ENCODE assay signal across 12 cellular contexts in genomic region chr10:28806951-28807759, GRCh38.
DNase-seq lines count a peak whose midpoint lies in the region; ATAC-seq and TF ChIP-seq lines count a peak whose summit lies in the region.
"Had no signal": no experiment of that assay in that cellular context is flagged by ENCODE, and none has a peak within 500 bp of the region (broad histone marks: within the 10 kb centered on the region; RNA-seq: fewer than 3 reads in every experiment).

No MANE protein-coding gene starts in this region.

- H3K27ac ChIP-seq in mesenchymal stem cell (ENCODE audit: low read length, poor library complexity, severe bottlenecking), result no peak overlapping the region
- peak overlapping the region in 3 of 4 donors; percentile 12 to 19 (median 16) for H3K27ac ChIP-seq in tibial nerve

- no peak overlapping the region for H3K9ac ChIP-seq in mesenchymal stem cell (ENCODE audit: low read length)

- H3K27me3 ChIP-seq in mesenchymal stem cell (ENCODE audit: control insufficient read depth in 1 of 2, insufficient read depth in 1 of 2, low read length in 2 of 2) (peaks cover 0 to 25% of the 10 kb centered on the region in 2 experiments), tibial nerve (no peaks in the 10 kb centered on the region)

- H3K14ac ChIP-seq in mesenchymal stem cell (ENCODE audit: low read length in 2 of 2), result no peak overlapping the region

- TF ChIP-seq POLR2A in tibial nerve (IDR thresholded peaks at IDR 0.05), result no peak

- peak; percentile 50 for DNase-seq in OCI-M2 (lab: John Stamatoyannopoulos, UW; ENCODE audit: unreplicated experiment)
- peak; percentile 43 for DNase-seq in fibroblast of pulmonary artery (ENCODE audit: low read depth)
- peak; percentile 59 for DNase-seq in mesenchymal stem cell
- DNase-seq in tibial nerve (ENCODE audit: low spot score in 2 of 2), result no peak
- no peak for DNase-seq in dermis blood vessel endothelial cell
- DNase-seq: activated CD4-positive, alpha-beta T cell treated with anti-CD3 and anti-CD28 coated beads for 4 hours; CD8-positive, alpha-beta T cell; NCI-H2081; stimulated activated naive CD8-positive, alpha-beta T cell treated with anti-CD3 and anti-CD28 coated beads, Interleukin-15, amount 100 ng/mL, for 72 hours had no signal

- TF ChIP-seq CTCF in fibroblast of pulmonary artery (IDR thresholded peaks at IDR 0.05; ENCODE audit: low read length, missing control alignments) (no peak), tibial nerve (IDR thresholded peaks at IDR 0.05) (no peak)

- peak overlapping the region in 1 of 2 experiments; percentile 98 for H2BK12ac ChIP-seq in mesenchymal stem cell (ENCODE audit: low read length in 2 of 2)

- H3K9me3 ChIP-seq in mesenchymal stem cell (ENCODE audit: control insufficient read depth, low read length) (no peaks in the 10 kb centered on the region), tibial nerve (no peaks in the 10 kb centered on the region)

- no peak overlapping the region for H2BK15ac ChIP-seq in mesenchymal stem cell (ENCODE audit: low read depth, poor library complexity, severe bottlenecking)

- H2BK5ac ChIP-seq in mesenchymal stem cell (ENCODE audit: low read depth, low read length, poor library complexity, severe bottlenecking), result no peak overlapping the region

- ATAC-seq in HG03108 (IDR thresholded peaks at IDR 0.05; ENCODE audit: unreplicated experiment), result no peak
- ATAC-seq in HG02571 (IDR thresholded peaks at IDR 0.05; ENCODE audit: unreplicated experiment), result no peak
- no peak for ATAC-seq in GM21619 (IDR thresholded peaks at IDR 0.05; ENCODE audit: unreplicated experiment)
- ATAC-seq: CD8-positive, alpha-beta T cell; stimulated activated naive CD8-positive, alpha-beta T cell treated with anti-CD3 and anti-CD28 coated beads, Interleukin-15, amount 100 ng/mL, for 72 hours had no signal

- peak overlapping the region in 1 of 2 experiments; percentile 5 for H3K4ac ChIP-seq in mesenchymal stem cell (ENCODE audit: low read depth in 1 of 2, low read length in 2 of 2)

- H2AK5ac ChIP-seq in mesenchymal stem cell (ENCODE audit: low read length, severe bottlenecking), result no peak overlapping the region

- no peak overlapping the region for H2AFZ ChIP-seq in mesenchymal stem cell (ENCODE audit: low read depth, low read length)

- TF ChIP-seq EP300 in tibial nerve (IDR thresholded peaks at IDR 0.05), result no peak

- H3K4me1 ChIP-seq in mesenchymal stem cell (ENCODE audit: control insufficient read depth, insufficient read depth, low read depth, low read length), result peaks cover 2% of the 10 kb centered on the region
- peaks cover 0 to 18% (median 3%) of the 10 kb centered on the region in 4 donors for H3K4me1 ChIP-seq in tibial nerve

- H4K91ac ChIP-seq in mesenchymal stem cell (ENCODE audit: low read length), result peak overlapping the region; percentile 61

- 5% methylated on average over 5 of the region's 8 CpGs for WGBS in mesenchymal stem cell
- 57 to 69% methylated on average over 8 of the region's 8 CpGs for WGBS in tibial nerve, 2 donors

- H3K36me3 ChIP-seq in mesenchymal stem cell (ENCODE audit: control insufficient read depth in 1 of 2, insufficient read depth in 2 of 2, low read depth in 1 of 2, low read length in 2 of 2), result no peaks in the 10 kb centered on the region
- H3K36me3 ChIP-seq in tibial nerve, result no peaks in the 10 kb centered on the region

- H4K8ac ChIP-seq in mesenchymal stem cell (ENCODE audit: low read length), result no peak overlapping the region

- no peak overlapping the region for H3K4me2 ChIP-seq in mesenchymal stem cell (ENCODE audit: low read length, poor library complexity, severe bottlenecking)

- H2BK120ac ChIP-seq in mesenchymal stem cell (ENCODE audit: low read depth, low read length), result peak overlapping the region; percentile 51

- peak overlapping the region in 1 of 2 experiments; percentile 92 for H3K18ac ChIP-seq in mesenchymal stem cell (ENCODE audit: low read depth in 1 of 2, low read length in 2 of 2)

- no peak overlapping the region for H3K23ac ChIP-seq in mesenchymal stem cell (ENCODE audit: low read length in 2 of 2)

- no peak overlapping the region for H3K4me3 ChIP-seq in fibroblast of pulmonary artery (replicated peaks; ENCODE audit: low read depth, low read length)
- no peak overlapping the region for H3K4me3 ChIP-seq in mesenchymal stem cell (ENCODE audit: insufficient read depth in 1 of 2, low read depth in 1 of 2, low read length in 2 of 2)
- H3K4me3 ChIP-seq in tibial nerve, result no peak overlapping the region

- no peaks in the 10 kb centered on the region for H3K79me1 ChIP-seq in mesenchymal stem cell (replicated peaks; ENCODE audit: low read length, poor library complexity, severe bottlenecking)

Comparison
In these comparisons a context has a peak if more than half of its experiments do, and no peak if none do; other contexts are left out.
1. DNase-seq: peak in OCI-M2 (single experiment), fibroblast of pulmonary artery (single experiment) and mesenchymal stem cell (single experiment); none in tibial nerve (0 of 2) and dermis blood vessel endothelial cell (single experiment).